In the genomic region with DNA sequence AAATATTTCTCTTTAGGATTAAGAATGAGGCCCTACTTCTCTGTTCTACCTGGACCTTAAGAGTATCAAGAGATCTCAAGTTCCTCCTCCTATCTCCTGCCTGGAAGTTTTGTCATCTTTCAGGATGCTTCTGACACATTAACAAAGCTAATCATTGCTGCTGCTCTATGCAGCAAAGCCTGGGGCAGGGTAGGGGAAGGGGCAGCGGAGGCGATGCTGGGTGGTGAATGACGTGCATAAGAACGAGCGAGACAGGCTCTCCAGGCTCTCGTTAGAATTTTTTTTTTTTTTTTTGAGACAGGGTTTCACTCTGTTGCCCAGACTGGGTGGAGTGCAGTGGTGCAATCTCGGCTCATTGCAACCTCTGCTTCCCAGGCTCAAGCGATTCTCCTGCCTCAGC, we compare ENCODE assay signal across 27 cellular contexts. TPM values are rescaled to one million over a fixed set of nuclear protein-coding genes. Genes with fewer than 3 reads are reported as not detected.
"Had no signal": no experiment of that assay in that cellular context is flagged by ENCODE, and none has a peak within 500 bp of the region (broad histone marks: within the 10 kb centered on the region; RNA-seq: fewer than 3 reads in every experiment).

No MANE protein-coding gene starts in this region.

- DNase-seq: colonic mucosa; cortex of kidney; dermis blood vessel endothelial cell; dorsolateral prefrontal cortex; effector CD4-positive, alpha-beta T cell; effector CD8-positive, alpha-beta T cell; effector memory CD4-positive, alpha-beta T cell; effector memory CD8-positive, alpha-beta T cell; endodermal cell; erythroblast; esophagus squamous epithelium; foreskin fibroblast; foreskin keratinocyte; foreskin melanocyte; gastrocnemius medialis; glutamatergic neuron; head of caudate nucleus; heart left ventricle had no signal

- ATAC-seq: effector memory CD8-positive, alpha-beta T cell; esophagus mucosa; foreskin keratinocyte; gastrocnemius medialis; gastroesophageal sphincter; heart left ventricle had no signal

- H3K27ac ChIP-seq: colonic mucosa, coronary artery, dorsolateral prefrontal cortex, esophagus muscularis mucosa, esophagus squamous epithelium, foreskin keratinocyte, gastrocnemius medialis, gastroesophageal sphincter, heart left ventricle had no signal

- H3K4me1 ChIP-seq: colonic mucosa, esophagus muscularis mucosa, gastrocnemius medialis, gastroesophageal sphincter, heart left ventricle had no signal

- H3K27me3 ChIP-seq: colonic mucosa, dorsolateral prefrontal cortex, esophagus muscularis mucosa, esophagus squamous epithelium, foreskin keratinocyte, gastrocnemius medialis, heart left ventricle had no signal

- H3K4me3 ChIP-seq: colonic mucosa, coronary artery, dorsolateral prefrontal cortex, esophagus muscularis mucosa, esophagus squamous epithelium, gastrocnemius medialis, gastroesophageal sphincter, heart left ventricle had no signal

- H3K9me3 ChIP-seq: colonic mucosa, esophagus muscularis mucosa, esophagus squamous epithelium, gastrocnemius medialis, gastroesophageal sphincter, heart left ventricle had no signal

- H3K36me3 ChIP-seq: gastrocnemius medialis, gastroesophageal sphincter had no signal

RNA-seq across cellular contexts. Expression of a gene that starts 37.8 kb away (rescaled TPM):
- total RNA-seq: chondrocyte, colonic mucosa, dermis microvascular lymphatic vessel endothelial cell, endothelial cell of umbilical vein, esophagus mucosa, fibroblast of villous mesenchyme, gastrocnemius medialis, gastroesophageal sphincter had no signal
- polyA plus RNA-seq: endothelial cell of umbilical vein, fibroblast of lung, heart left ventricle had no signal
